In genomic region chr16:31213342-31213741, GRCh38 we compare ENCODE assay signal across 20 cellular contexts. TPM values are rescaled to one million over a fixed set of nuclear protein-coding genes. Genes with fewer than 3 reads are reported as not detected.
DNase-seq lines count a peak whose midpoint lies in the region; ATAC-seq and TF ChIP-seq lines count a peak whose summit lies in the region.
"Had no signal": no experiment of that assay in that cellular context is flagged by ENCODE, and none has a peak within 500 bp of the region (broad histone marks: within the 10 kb centered on the region; RNA-seq: fewer than 3 reads in every experiment).

No MANE protein-coding gene starts in this region.

- TF ChIP-seq CTCF in activated B cell treated with CpG ODN at 0.5 μM for 24 hours (IDR thresholded peaks at IDR 0.05) (no peak), omental fat pad (IDR thresholded peaks at IDR 0.05) (no peak)

- CTCF ChIA-PET in activated B cell treated with CpG ODN at 0.5 μM for 24 hours (lab: Charles Lee): no interaction called here

- H3K27ac Mint-ChIP-seq in IgD-negative memory B cell (no peak overlapping the region), activated B cell treated with CpG ODN at 0.5 μM for 24 hours (no peak overlapping the region)
- peak overlapping the region in 1 of 10 donors; percentile 4 for H3K27ac Mint-ChIP-seq in naive thymus-derived CD8-positive, alpha-beta T cell
- no peak overlapping the region for H3K27ac Mint-ChIP-seq in stimulated activated memory B cell treated with anti-CD40 and anti-IgM and Interleukin-4, amounts not matched to agents 10 μg/mL and 1 μg/mL and 100 μg/mL, for 72 hours
- H3K27ac Mint-ChIP-seq: CD8-positive, alpha-beta memory T cell had no signal

- H3K4me1 Mint-ChIP-seq in IgD-negative memory B cell (peaks cover 9 to 23% (median 20%) of the 10 kb centered on the region in 3 donors), activated B cell treated with CpG ODN at 0.5 μM for 24 hours (peaks cover 48% of the 10 kb centered on the region)
- H3K4me1 Mint-ChIP-seq in naive thymus-derived CD8-positive, alpha-beta T cell: peaks cover 8 to 26% (median 23%) of the 10 kb centered on the region in 4 donors
- H3K4me1 Mint-ChIP-seq in stimulated activated memory B cell treated with anti-CD40 and anti-IgM and Interleukin-4, amounts not matched to agents 10 μg/mL and 1 μg/mL and 100 μg/mL, for 72 hours: peaks cover 53% of the 10 kb centered on the region

- H3K9me3 Mint-ChIP-seq in IgD-negative memory B cell (no peaks in the 10 kb centered on the region), activated B cell treated with CpG ODN at 0.5 μM for 24 hours (no peaks in the 10 kb centered on the region)
- H3K9me3 Mint-ChIP-seq in naive thymus-derived CD8-positive, alpha-beta T cell: no peaks in the 10 kb centered on the region
- H3K9me3 Mint-ChIP-seq in stimulated activated memory B cell treated with anti-CD40 and anti-IgM and Interleukin-4, amounts not matched to agents 10 μg/mL and 1 μg/mL and 100 μg/mL, for 72 hours: no peaks in the 10 kb centered on the region
- H3K9me3 Mint-ChIP-seq: CD8-positive, alpha-beta memory T cell had no signal

- POLR2A ChIA-PET in activated B cell treated with CpG ODN at 0.5 μM for 24 hours (lab: Charles Lee): interaction anchor here (0.6 to 5.1 kb wide), 3 partner anchors 11 to 110 kb away, joined by 3 to 34 read pairs (median 3); partner anchors contain the start of genes FUS and PYCARD
- POLR2A ChIA-PET in naive thymus-derived CD8-positive, alpha-beta T cell (lab: Charles Lee): interaction anchor here (1.4 to 4.6 kb wide), 2 partner anchors 8 to 11 kb away, joined by 4 to 34 read pairs; partner anchors contain the start of gene PYCARD

- H3K4me3 Mint-ChIP-seq in IgD-negative memory B cell: peak overlapping the region in 3 of 4 donors; percentile 37 to 66 (median 60)
- H3K4me3 Mint-ChIP-seq in activated B cell treated with CpG ODN at 0.5 μM for 24 hours: peak overlapping the region; percentile 55
- H3K4me3 Mint-ChIP-seq in naive thymus-derived CD8-positive, alpha-beta T cell: peak overlapping the region in 6 of 10 donors; percentile 1 to 55 (median 31)
- H3K4me3 Mint-ChIP-seq in stimulated activated memory B cell treated with anti-CD40 and anti-IgM and Interleukin-4, amounts not matched to agents 10 μg/mL and 1 μg/mL and 100 μg/mL, for 72 hours: peak overlapping the region; percentile 21

- intact Hi-C loops in activated B cell treated with CpG ODN at 0.5 μM for 24 hours (cut with micrococcal nuclease): no loop called here

- H3K27me3 Mint-ChIP-seq in IgD-negative memory B cell (peaks cover 25% of the 10 kb centered on the region), activated B cell treated with CpG ODN at 0.5 μM for 24 hours (peaks cover 19% of the 10 kb centered on the region)
- peaks cover 5 to 35% (median 17%) of the 10 kb centered on the region in 5 donors for H3K27me3 Mint-ChIP-seq in naive thymus-derived CD8-positive, alpha-beta T cell
- peaks cover 16% of the 10 kb centered on the region for H3K27me3 Mint-ChIP-seq in stimulated activated memory B cell treated with anti-CD40 and anti-IgM and Interleukin-4, amounts not matched to agents 10 μg/mL and 1 μg/mL and 100 μg/mL, for 72 hours

- ATAC-seq in activated B cell treated with CpG ODN at 0.5 μM for 24 hours (ENCODE audit: low read depth): no peak
- no peak for ATAC-seq in naive thymus-derived CD8-positive, alpha-beta T cell
- ATAC-seq in stimulated activated memory B cell treated with anti-CD40 and anti-IgM and Interleukin-4, amounts not matched to agents 10 μg/mL and 1 μg/mL and 100 μg/mL, for 72 hours: no peak
- no peak for ATAC-seq in omental fat pad (ENCODE audit: low FRiP score)

- DNase-seq in activated B cell treated with CpG ODN at 0.5 μM for 24 hours: no peak
- DNase-seq in naive thymus-derived CD8-positive, alpha-beta T cell: no peak
- DNase-seq in kidney glomerular epithelial cell (lab: John Stamatoyannopoulos, UW): no peak
- no peak for DNase-seq in NCI-H1417 treated with DMSO at 0.1 percent for 48 hours (lab: John Stamatoyannopoulos, UW)
- DNase-seq in omental fat pad (ENCODE audit: low spot score): no peak
- no peak for DNase-seq in KG1 (lab: John Stamatoyannopoulos, UW)
- DNase-seq: BE2C; CD8-positive, alpha-beta memory T cell; DMS79 treated with DMSO at 0.1 percent for 48 hours; HCEC 1CT; MG63; NCI-H1092 treated with DMSO at 0.1 percent for 48 hours; NCI-H1694; NCI-H2107; NCI-H226; NCI-H524 treated with DMSO at 0.1 percent for 48 hours had no signal

- H3K36me3 Mint-ChIP-seq in IgD-negative memory B cell (no peaks in the 10 kb centered on the region), activated B cell treated with CpG ODN at 0.5 μM for 24 hours (ENCODE audit: low read depth) (no peaks in the 10 kb centered on the region)
- H3K36me3 Mint-ChIP-seq in naive thymus-derived CD8-positive, alpha-beta T cell: no peaks in the 10 kb centered on the region
- no peaks in the 10 kb centered on the region for H3K36me3 Mint-ChIP-seq in stimulated activated memory B cell treated with anti-CD40 and anti-IgM and Interleukin-4, amounts not matched to agents 10 μg/mL and 1 μg/mL and 100 μg/mL, for 72 hours
- H3K36me3 Mint-ChIP-seq: CD8-positive, alpha-beta memory T cell had no signal

RNA-seq across cellular contexts. Expression of gene TRIM72, which starts 0.6 kb away (rescaled TPM):
- not detected for polyA plus RNA-seq in IgD-negative memory B cell
- 0.16 TPM in 1 of 2 replicates, not detected in the other for total RNA-seq in activated B cell treated with CpG ODN at 0.5 μM for 24 hours
- not detected for total RNA-seq in naive thymus-derived CD8-positive, alpha-beta T cell
- not detected for polyA plus RNA-seq in naive thymus-derived CD8-positive, alpha-beta T cell
- under 1 TPM in 1 of 4 donors, not detected in 3; 0.28 TPM for total RNA-seq in omental fat pad
- total RNA-seq: CD8-positive, alpha-beta memory T cell; G401 had no signal
- polyA plus RNA-seq: AG04450; CD8-positive, alpha-beta memory T cell had no signal

RNA-seq across cellular contexts. Expression of gene PYDC1, which starts 3.6 kb away (rescaled TPM):
- polyA plus RNA-seq in IgD-negative memory B cell: not detected
- total RNA-seq in activated B cell treated with CpG ODN at 0.5 μM for 24 hours (0.27 TPM in 1 of 2 replicates, not detected in the other), omental fat pad (not detected)
- total RNA-seq in naive thymus-derived CD8-positive, alpha-beta T cell: not detected
- not detected for polyA plus RNA-seq in naive thymus-derived CD8-positive, alpha-beta T cell
- total RNA-seq: CD8-positive, alpha-beta memory T cell; G401 had no signal
- polyA plus RNA-seq: AG04450; CD8-positive, alpha-beta memory T cell had no signal

RNA-seq across cellular contexts. Expression of gene PYCARD, which starts 10.8 kb away (rescaled TPM):
- 130 TPM for polyA plus RNA-seq in IgD-negative memory B cell
- total RNA-seq in activated B cell treated with CpG ODN at 0.5 μM for 24 hours: 21.7 and 27.8 TPM in 2 replicates
- total RNA-seq in naive thymus-derived CD8-positive, alpha-beta T cell: 10 to 100 TPM; 22.0 to 22.2 TPM
- 10 to 100 TPM; 39.3 to 65.2 (median 39.7) TPM for polyA plus RNA-seq in naive thymus-derived CD8-positive, alpha-beta T cell
- 10 to 100 TPM; 25.4 to 50.2 (median 37.8) TPM for total RNA-seq in omental fat pad

RNA-seq across cellular contexts. Expression of gene FUS, which starts 33.4 kb away (rescaled TPM):
- polyA plus RNA-seq in IgD-negative memory B cell: 167 TPM
- total RNA-seq in activated B cell treated with CpG ODN at 0.5 μM for 24 hours: 681 and 752 TPM in 2 replicates
- 100 to 1,000 TPM; 607 to 637 TPM for total RNA-seq in naive thymus-derived CD8-positive, alpha-beta T cell
- 100 to 1,000 TPM; 118 to 163 (median 149) TPM for polyA plus RNA-seq in naive thymus-derived CD8-positive, alpha-beta T cell
- total RNA-seq in omental fat pad: 100 to 1,000 TPM in 2 of 4 donors, 10 to 100 TPM in 2; 65.0 to 162 (median 116) TPM

RNA-seq across cellular contexts. Expression of gene ITGAM, which starts 46.4 kb away (rescaled TPM):
- 23.2 TPM for polyA plus RNA-seq in IgD-negative memory B cell
- total RNA-seq in activated B cell treated with CpG ODN at 0.5 μM for 24 hours (40.6 and 44.6 TPM in 2 replicates), omental fat pad (10 to 100 TPM; 23.9 to 58.4 (median 38.8) TPM)
- 1 to 10 TPM; 1.5 to 1.8 TPM for total RNA-seq in naive thymus-derived CD8-positive, alpha-beta T cell
- polyA plus RNA-seq in naive thymus-derived CD8-positive, alpha-beta T cell: 1 to 10 TPM in 1 of 3 donors, under 1 TPM in 2; 0.21 to 6.5 (median 0.77) TPM
- polyA plus RNA-seq: AG04450 had no signal
